In the genomic region with DNA sequence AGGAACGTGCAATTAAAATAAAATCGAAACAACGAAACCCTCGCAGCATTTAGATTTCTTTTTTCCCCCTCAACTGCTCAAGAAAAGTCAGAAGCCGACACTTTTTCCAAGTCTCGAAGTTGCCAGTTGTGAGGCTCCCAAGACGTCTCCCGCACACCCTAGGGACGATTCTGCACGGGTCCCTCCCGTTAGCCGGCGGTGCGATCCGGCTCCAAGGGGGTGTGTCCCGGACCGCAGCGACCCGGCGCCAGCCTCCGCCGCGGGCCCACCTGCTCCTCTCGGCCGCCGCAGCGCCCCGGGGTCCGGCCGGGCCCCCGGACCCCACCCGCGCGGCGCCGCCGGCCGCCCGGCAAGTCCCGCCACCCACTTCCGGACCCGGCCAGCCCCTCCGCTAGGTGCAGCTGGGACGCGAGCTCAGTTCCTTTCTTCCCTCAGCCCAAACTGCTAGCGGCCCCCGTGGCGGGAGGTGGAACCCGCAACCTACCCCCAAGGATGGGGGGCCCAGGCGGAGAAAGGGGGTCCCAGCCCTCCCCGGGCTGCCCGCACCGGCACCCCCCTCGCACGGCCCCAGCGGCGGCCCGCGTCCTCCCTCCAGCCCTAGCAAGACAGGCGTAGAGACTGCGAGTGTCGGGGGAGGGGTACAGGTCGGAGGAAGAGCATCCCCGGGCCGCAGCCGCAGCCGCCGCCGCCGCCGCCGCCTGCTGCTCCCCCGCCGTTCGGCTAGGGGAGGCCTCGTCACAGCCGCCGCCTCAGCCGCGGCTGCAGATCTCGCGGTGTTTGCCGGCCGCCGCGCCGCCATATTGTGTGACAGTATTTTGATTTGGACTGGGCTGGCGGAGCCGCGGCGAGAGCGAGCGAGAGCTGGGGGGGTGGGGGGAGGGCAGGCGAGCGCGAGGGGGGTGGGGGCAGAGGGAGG, we compare ENCODE assay signal across 1 cellular context.
TF ChIP-seq lines count a peak whose summit lies in the region.

No MANE protein-coding gene starts in this region.

TF ChIP-seq in K562, 482 proteins besides CTCF, POLR2A, EP300 and RAD21 (continued from another document and continues in another):
- TF ChIP-seq CBX3 (IDR thresholded peaks at IDR 0.05; ENCODE audit: borderline replicate concordance in 1 of 2, low read length in 2 of 2), result no peak
- no peak; a peak in 1 of 4 replicates for TF ChIP-seq FOXA3 (CRISPR knock-in tag; conservative IDR thresholded peaks at IDR 0.05 in 1 of 2, IDR thresholded peaks at IDR 0.05 in 1 of 2)
- no peak for TF ChIP-seq ETV6 (IDR thresholded peaks at IDR 0.05; ENCODE audit: borderline replicate concordance in 1 of 2, low read depth in 2 of 2, low read length in 1 of 2)
- no peak for TF ChIP-seq ETV6 (CRISPR knock-in tag; IDR thresholded peaks at IDR 0.05; ENCODE audit: borderline replicate concordance)
- TF ChIP-seq RBM17 (IDR thresholded peaks at IDR 0.05; ENCODE audit: borderline replicate concordance, low read depth, low read length), result no peak
- 0 out of 2 replicates have a peak, but pooled peaks have one; percentile 22 for TF ChIP-seq KAT7 (CRISPR knock-in tag; IDR thresholded peaks at IDR 0.05; ENCODE audit: borderline replicate concordance)
- no peak for TF ChIP-seq XRCC3 (IDR thresholded peaks at IDR 0.05)
- TF ChIP-seq SMARCC2 (IDR thresholded peaks at IDR 0.05; ENCODE audit: low read depth), result no peak
- TF ChIP-seq ARID2 (IDR thresholded peaks at IDR 0.05), result no peak
- TF ChIP-seq, protein P1, sequence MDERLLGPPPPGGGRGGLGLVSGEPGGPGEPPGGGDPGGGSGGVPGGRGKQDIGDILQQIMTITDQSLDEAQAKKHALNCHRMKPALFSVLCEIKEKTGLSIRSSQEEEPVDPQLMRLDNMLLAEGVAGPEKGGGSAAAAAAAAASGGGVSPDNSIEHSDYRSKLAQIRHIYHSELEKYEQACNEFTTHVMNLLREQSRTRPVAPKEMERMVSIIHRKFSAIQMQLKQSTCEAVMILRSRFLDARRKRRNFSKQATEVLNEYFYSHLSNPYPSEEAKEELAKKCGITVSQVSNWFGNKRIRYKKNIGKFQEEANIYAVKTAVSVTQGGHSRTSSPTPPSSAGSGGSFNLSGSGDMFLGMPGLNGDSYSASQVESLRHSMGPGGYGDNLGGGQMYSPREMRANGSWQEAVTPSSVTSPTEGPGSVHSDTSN (CRISPR knock-in tag; IDR thresholded peaks at IDR 0.05; ENCODE audit: low read depth), result no peak
- TF ChIP-seq, protein P1 (tag; conservative IDR thresholded peaks at IDR 0.05; ENCODE audit: low read depth), result no peak
- TF ChIP-seq, protein P2, sequence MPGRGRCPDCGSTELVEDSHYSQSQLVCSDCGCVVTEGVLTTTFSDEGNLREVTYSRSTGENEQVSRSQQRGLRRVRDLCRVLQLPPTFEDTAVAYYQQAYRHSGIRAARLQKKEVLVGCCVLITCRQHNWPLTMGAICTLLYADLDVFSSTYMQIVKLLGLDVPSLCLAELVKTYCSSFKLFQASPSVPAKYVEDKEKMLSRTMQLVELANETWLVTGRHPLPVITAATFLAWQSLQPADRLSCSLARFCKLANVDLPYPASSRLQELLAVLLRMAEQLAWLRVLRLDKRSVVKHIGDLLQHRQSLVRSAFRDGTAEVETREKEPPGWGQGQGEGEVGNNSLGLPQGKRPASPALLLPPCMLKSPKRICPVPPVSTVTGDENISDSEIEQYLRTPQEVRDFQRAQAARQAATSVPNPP (IDR thresholded peaks at IDR 0.05; ENCODE audit: borderline replicate concordance, insufficient read depth, insufficient read length), result no peak
- no peak; the same call in none of the 2 replicates for TF ChIP-seq NCOR1 (IDR thresholded peaks at IDR 0.05)
- no peak for TF ChIP-seq GATA2 (CRISPR knock-in tag; IDR thresholded peaks at IDR 0.05)
- no peak for TF ChIP-seq ATF1 (CRISPR knock-in tag; IDR thresholded peaks at IDR 0.05)
- peak; percentile 86 for TF ChIP-seq ATF1 (tag; IDR thresholded peaks at IDR 0.05)
- TF ChIP-seq POLR2AphosphoS2 (IDR thresholded peaks at IDR 0.05; ENCODE audit: low read length), result no peak
- TF ChIP-seq, protein P3, sequence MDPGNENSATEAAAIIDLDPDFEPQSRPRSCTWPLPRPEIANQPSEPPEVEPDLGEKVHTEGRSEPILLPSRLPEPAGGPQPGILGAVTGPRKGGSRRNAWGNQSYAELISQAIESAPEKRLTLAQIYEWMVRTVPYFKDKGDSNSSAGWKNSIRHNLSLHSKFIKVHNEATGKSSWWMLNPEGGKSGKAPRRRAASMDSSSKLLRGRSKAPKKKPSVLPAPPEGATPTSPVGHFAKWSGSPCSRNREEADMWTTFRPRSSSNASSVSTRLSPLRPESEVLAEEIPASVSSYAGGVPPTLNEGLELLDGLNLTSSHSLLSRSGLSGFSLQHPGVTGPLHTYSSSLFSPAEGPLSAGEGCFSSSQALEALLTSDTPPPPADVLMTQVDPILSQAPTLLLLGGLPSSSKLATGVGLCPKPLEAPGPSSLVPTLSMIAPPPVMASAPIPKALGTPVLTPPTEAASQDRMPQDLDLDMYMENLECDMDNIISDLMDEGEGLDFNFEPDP (CRISPR knock-in tag; IDR thresholded peaks at IDR 0.05), result peak; percentile 76; the same call in 1 of the 2 replicates
- TF ChIP-seq, protein P4, sequence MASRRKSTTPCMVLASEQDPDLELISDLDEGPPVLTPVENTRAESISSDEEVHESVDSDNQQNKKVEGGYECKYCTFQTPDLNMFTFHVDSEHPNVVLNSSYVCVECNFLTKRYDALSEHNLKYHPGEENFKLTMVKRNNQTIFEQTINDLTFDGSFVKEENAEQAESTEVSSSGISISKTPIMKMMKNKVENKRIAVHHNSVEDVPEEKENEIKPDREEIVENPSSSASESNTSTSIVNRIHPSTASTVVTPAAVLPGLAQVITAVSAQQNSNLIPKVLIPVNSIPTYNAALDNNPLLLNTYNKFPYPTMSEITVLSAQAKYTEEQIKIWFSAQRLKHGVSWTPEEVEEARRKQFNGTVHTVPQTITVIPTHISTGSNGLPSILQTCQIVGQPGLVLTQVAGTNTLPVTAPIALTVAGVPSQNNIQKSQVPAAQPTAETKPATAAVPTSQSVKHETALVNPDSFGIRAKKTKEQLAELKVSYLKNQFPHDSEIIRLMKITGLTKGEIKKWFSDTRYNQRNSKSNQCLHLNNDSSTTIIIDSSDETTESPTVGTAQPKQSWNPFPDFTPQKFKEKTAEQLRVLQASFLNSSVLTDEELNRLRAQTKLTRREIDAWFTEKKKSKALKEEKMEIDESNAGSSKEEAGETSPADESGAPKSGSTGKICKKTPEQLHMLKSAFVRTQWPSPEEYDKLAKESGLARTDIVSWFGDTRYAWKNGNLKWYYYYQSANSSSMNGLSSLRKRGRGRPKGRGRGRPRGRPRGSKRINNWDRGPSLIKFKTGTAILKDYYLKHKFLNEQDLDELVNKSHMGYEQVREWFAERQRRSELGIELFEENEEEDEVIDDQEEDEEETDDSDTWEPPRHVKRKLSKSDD (conservative IDR thresholded peaks at IDR 0.05; ENCODE audit: low read length), result peak; percentile 79
- TF ChIP-seq ZNF197 (CRISPR knock-in tag; IDR thresholded peaks at IDR 0.05; ENCODE audit: low read depth), result no peak
- peak; percentile 41 for TF ChIP-seq CCNT2 (IDR thresholded peaks at IDR 0.05; ENCODE audit: borderline replicate concordance, extremely low read depth, insufficient read length, low read depth, low read length)
- no peak for TF ChIP-seq ZNF79 (CRISPR knock-in tag; IDR thresholded peaks at IDR 0.05; ENCODE audit: low read depth)
- TF ChIP-seq GTF2F1 (IDR thresholded peaks at IDR 0.05; ENCODE audit: low read depth, low read length), result 0 out of 2 replicates have a peak, but pooled peaks have one; percentile 11
- TF ChIP-seq ZNF121 (CRISPR knock-in tag; conservative IDR thresholded peaks at IDR 0.05), result no peak
- no peak for TF ChIP-seq ZNF444 (CRISPR knock-in tag; IDR thresholded peaks at IDR 0.05)
- TF ChIP-seq CHD4 (IDR thresholded peaks at IDR 0.05; ENCODE audit: insufficient read depth, insufficient replicate concordance, low read depth, low read length, poor library complexity, severe bottlenecking), result no peak
- TF ChIP-seq, protein P5, sequence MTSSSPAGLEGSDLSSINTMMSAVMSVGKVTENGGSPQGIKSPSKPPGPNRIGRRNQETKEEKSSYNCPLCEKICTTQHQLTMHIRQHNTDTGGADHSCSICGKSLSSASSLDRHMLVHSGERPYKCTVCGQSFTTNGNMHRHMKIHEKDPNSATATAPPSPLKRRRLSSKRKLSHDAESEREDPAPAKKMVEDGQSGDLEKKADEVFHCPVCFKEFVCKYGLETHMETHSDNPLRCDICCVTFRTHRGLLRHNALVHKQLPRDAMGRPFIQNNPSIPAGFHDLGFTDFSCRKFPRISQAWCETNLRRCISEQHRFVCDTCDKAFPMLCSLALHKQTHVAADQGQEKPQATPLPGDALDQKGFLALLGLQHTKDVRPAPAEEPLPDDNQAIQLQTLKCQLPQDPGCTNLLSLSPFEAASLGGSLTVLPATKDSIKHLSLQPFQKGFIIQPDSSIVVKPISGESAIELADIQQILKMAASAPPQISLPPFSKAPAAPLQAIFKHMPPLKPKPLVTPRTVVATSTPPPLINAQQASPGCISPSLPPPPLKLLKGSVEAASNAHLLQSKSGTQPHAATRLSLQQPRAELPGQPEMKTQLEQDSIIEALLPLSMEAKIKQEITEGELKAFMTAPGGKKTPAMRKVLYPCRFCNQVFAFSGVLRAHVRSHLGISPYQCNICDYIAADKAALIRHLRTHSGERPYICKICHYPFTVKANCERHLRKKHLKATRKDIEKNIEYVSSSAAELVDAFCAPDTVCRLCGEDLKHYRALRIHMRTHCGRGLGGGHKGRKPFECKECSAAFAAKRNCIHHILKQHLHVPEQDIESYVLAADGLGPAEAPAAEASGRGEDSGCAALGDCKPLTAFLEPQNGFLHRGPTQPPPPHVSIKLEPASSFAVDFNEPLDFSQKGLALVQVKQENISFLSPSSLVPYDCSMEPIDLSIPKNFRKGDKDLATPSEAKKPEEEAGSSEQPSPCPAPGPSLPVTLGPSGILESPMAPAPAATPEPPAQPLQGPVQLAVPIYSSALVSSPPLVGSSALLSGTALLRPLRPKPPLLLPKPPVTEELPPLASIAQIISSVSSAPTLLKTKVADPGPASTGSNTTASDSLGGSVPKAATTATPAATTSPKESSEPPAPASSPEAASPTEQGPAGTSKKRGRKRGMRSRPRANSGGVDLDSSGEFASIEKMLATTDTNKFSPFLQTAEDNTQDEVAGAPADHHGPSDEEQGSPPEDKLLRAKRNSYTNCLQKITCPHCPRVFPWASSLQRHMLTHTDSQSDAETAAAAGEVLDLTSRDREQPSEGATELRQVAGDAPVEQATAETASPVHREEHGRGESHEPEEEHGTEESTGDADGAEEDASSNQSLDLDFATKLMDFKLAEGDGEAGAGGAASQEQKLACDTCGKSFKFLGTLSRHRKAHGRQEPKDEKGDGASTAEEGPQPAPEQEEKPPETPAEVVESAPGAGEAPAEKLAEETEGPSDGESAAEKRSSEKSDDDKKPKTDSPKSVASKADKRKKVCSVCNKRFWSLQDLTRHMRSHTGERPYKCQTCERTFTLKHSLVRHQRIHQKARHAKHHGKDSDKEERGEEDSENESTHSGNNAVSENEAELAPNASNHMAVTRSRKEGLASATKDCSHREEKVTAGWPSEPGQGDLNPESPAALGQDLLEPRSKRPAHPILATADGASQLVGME (CRISPR knock-in tag; IDR thresholded peaks at IDR 0.05), result peak; percentile 97
- TF ChIP-seq ZNF57 (CRISPR knock-in tag; IDR thresholded peaks at IDR 0.05), result no peak
- no peak for TF ChIP-seq CEBPB (tag; IDR thresholded peaks at IDR 0.05)
- TF ChIP-seq NR2C2 (CRISPR knock-in tag; IDR thresholded peaks at IDR 0.05), result no peak
- TF ChIP-seq NR2C2 (tag; IDR thresholded peaks at IDR 0.05), result peak; percentile 49
- TF ChIP-seq LEF1 (IDR thresholded peaks at IDR 0.05), result no peak
- no peak for TF ChIP-seq PHTF2 (CRISPR knock-in tag; IDR thresholded peaks at IDR 0.05)
- no peak for TF ChIP-seq MXI1 (IDR thresholded peaks at IDR 0.05; ENCODE audit: low read depth, low read length)
- peak; percentile 88 for TF ChIP-seq KDM2B (CRISPR knock-in tag; IDR thresholded peaks at IDR 0.05)
- TF ChIP-seq ZNF212 (CRISPR knock-in tag; IDR thresholded peaks at IDR 0.05), result peak; percentile 69; the same call in 1 of the 2 replicates
- TF ChIP-seq PYGO2 (tag; IDR thresholded peaks at IDR 0.05), result no peak
- TF ChIP-seq, protein P6, sequence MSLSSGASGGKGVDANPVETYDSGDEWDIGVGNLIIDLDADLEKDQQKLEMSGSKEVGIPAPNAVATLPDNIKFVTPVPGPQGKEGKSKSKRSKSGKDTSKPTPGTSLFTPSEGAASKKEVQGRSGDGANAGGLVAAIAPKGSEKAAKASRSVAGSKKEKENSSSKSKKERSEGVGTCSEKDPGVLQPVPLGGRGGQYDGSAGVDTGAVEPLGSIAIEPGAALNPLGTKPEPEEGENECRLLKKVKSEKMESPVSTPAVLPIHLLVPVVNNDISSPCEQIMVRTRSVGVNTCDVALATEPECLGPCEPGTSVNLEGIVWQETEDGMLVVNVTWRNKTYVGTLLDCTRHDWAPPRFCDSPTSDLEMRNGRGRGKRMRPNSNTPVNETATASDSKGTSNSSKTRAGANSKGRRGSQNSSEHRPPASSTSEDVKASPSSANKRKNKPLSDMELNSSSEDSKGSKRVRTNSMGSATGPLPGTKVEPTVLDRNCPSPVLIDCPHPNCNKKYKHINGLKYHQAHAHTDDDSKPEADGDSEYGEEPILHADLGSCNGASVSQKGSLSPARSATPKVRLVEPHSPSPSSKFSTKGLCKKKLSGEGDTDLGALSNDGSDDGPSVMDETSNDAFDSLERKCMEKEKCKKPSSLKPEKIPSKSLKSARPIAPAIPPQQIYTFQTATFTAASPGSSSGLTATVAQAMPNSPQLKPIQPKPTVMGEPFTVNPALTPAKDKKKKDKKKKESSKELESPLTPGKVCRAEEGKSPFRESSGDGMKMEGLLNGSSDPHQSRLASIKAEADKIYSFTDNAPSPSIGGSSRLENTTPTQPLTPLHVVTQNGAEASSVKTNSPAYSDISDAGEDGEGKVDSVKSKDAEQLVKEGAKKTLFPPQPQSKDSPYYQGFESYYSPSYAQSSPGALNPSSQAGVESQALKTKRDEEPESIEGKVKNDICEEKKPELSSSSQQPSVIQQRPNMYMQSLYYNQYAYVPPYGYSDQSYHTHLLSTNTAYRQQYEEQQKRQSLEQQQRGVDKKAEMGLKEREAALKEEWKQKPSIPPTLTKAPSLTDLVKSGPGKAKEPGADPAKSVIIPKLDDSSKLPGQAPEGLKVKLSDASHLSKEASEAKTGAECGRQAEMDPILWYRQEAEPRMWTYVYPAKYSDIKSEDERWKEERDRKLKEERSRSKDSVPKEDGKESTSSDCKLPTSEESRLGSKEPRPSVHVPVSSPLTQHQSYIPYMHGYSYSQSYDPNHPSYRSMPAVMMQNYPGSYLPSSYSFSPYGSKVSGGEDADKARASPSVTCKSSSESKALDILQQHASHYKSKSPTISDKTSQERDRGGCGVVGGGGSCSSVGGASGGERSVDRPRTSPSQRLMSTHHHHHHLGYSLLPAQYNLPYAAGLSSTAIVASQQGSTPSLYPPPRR (CRISPR knock-in tag; IDR thresholded peaks at IDR 0.05; ENCODE audit: borderline replicate concordance), result no peak
